ENCODE assay signal across 16 cellular contexts in the genomic region with DNA sequence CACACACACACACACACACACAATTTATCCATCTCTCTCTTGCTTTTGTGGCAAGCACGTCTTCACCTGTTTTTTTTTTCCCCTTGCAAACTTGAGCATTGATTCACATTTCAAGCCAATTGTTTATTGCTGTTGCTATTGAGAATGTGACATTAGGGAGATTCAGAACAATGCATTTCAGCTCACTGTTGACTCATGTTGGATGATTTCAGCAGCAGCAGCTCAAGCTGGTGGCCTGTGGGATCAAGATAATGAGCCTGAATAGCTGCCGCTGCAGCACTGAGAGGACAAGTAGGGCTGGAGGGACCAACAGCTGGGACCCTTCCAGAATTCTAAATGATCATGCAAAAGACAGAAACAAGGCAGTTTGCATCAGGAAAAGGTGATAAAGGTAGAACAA.
A peak's percentile ranks its signal among the peaks of the same experiment; 100 is the strongest.
DNase-seq lines count a peak whose midpoint lies in the region; ATAC-seq and TF ChIP-seq lines count a peak whose summit lies in the region.
"Had no signal": no experiment of that assay in that cellular context is flagged by ENCODE, and none has a peak within 500 bp of the region (broad histone marks: within the 10 kb centered on the region; RNA-seq: fewer than 3 reads in every experiment).

No MANE protein-coding gene starts in this region.

- TF ChIP-seq CTCF in GM23338 (conservative IDR thresholded peaks at IDR 0.05; ENCODE audit: low read depth in 2 of 2) (no peak), brain (conservative IDR thresholded peaks at IDR 0.05) (no peak)

- no peaks in the 10 kb centered on the region for H4K20me1 ChIP-seq in GM23338 (replicated peaks; ENCODE audit: insufficient read depth)

- H3K9me3 Mint-ChIP-seq in GM23338 (no peaks in the 10 kb centered on the region), brain (peaks cover 0 to 2% (median 0%) of the 10 kb centered on the region in 5 experiments)
- H3K9me3 Mint-ChIP-seq: activated T-helper 17 cell treated with anti-CD3 and anti-CD28 coated beads, Interleukin-2, amount 50 U/mL, for 72 hours; CD8-positive, alpha-beta T cell; central memory CD8-positive, alpha-beta T cell; memory B cell had no signal

- no peak overlapping the region for H3K4me3 ChIP-seq in GM23338
- H3K4me3 ChIP-seq: ovary, tibial nerve had no signal

- H3K27ac Mint-ChIP-seq in GM23338 (peak overlapping the region; percentile 7; the same call in 1 of the 2 replicates), brain (peak overlapping the region; percentile 12 to 94 (median 44))
- H3K27ac Mint-ChIP-seq: activated T-helper 17 cell treated with anti-CD3 and anti-CD28 coated beads, Interleukin-2, amount 50 U/mL, for 72 hours; CD8-positive, alpha-beta T cell; memory B cell; T-helper 17 cell had no signal

- no peak overlapping the region for H2AFZ ChIP-seq in GM23338

- H3K4me2 ChIP-seq in GM23338, result 0 out of 2 replicates have a peak overlapping the region, but pooled peaks have one; percentile 23

- peak; percentile 15 for DNase-seq in GM23338 (ENCODE audit: low spot score)
- DNase-seq in NCI-H146 (lab: John Stamatoyannopoulos, UW), result peak; percentile 51
- DNase-seq in myocyte (ENCODE audit: low read depth), result peak; percentile 13
- DNase-seq in KG1 (lab: John Stamatoyannopoulos, UW), result no peak
- DNase-seq: CD8-positive, alpha-beta T cell; NCI-H2029; ovary; T-helper 17 cell had no signal

- H3K27me3 Mint-ChIP-seq in GM23338 (ENCODE audit: insufficient read depth, low read depth, poor library complexity) (peaks cover 2% of the 10 kb centered on the region), brain (no peaks in the 10 kb centered on the region)
- H3K27me3 Mint-ChIP-seq: central memory CD8-positive, alpha-beta T cell; memory B cell had no signal

- H3K9me2 ChIP-seq in GM23338 (ENCODE audit: insufficient read depth), result no peaks in the 10 kb centered on the region

- peaks cover 29% of the 10 kb centered on the region for H3K4me1 Mint-ChIP-seq in GM23338
- peaks cover 38% of the 10 kb centered on the region for H3K4me1 Mint-ChIP-seq in brain

- H3K36me3 Mint-ChIP-seq in GM23338 (ENCODE audit: low read depth) (no peaks in the 10 kb centered on the region), brain (no peaks in the 10 kb centered on the region)
- H3K36me3 Mint-ChIP-seq: CD8-positive, alpha-beta T cell; memory B cell had no signal

- no peak overlapping the region for H3K27ac ChIP-seq in GM23338 (ENCODE audit: low read depth)
- H3K27ac ChIP-seq: ovary, tibial nerve had no signal

- H3K4me3 Mint-ChIP-seq in GM23338 (no peak overlapping the region), brain (peak overlapping the region in 3 of 5 experiments; percentile 3 to 16 (median 3))
- H3K4me3 Mint-ChIP-seq: activated T-helper 17 cell treated with anti-CD3 and anti-CD28 coated beads, Interleukin-2, amount 50 U/mL, for 72 hours; CD8-positive, alpha-beta T cell; central memory CD8-positive, alpha-beta T cell; memory B cell; T-helper 17 cell had no signal

- H3F3A ChIP-seq in GM23338 (replicated peaks; ENCODE audit: low read depth), result no peaks in the 10 kb centered on the region

- H3K27me3 ChIP-seq in GM23338 (ENCODE audit: insufficient read depth), result no peaks in the 10 kb centered on the region
- H3K27me3 ChIP-seq: ovary, tibial nerve had no signal

- H3K36me3 ChIP-seq in GM23338 (ENCODE audit: insufficient read depth), result no peaks in the 10 kb centered on the region
- H3K36me3 ChIP-seq: ovary, tibial nerve had no signal

- no peaks in the 10 kb centered on the region for H3K79me2 ChIP-seq in GM23338 (replicated peaks; ENCODE audit: insufficient read depth)

- peak; percentile 38 for ATAC-seq in GM23338
- ATAC-seq in GM18873 (IDR thresholded peaks at IDR 0.05; ENCODE audit: low FRiP score, unreplicated experiment), result no peak
- ATAC-seq in GM19452 (IDR thresholded peaks at IDR 0.05; ENCODE audit: unreplicated experiment), result no peak
- ATAC-seq: activated T-helper 17 cell treated with anti-CD3 and anti-CD28 coated beads, Interleukin-2, amount 50 U/mL, for 72 hours; CD8-positive, alpha-beta T cell; HepG2; T-helper 17 cell had no signal

- peaks cover 39% of the 10 kb centered on the region for H3K4me1 ChIP-seq in GM23338 (ENCODE audit: insufficient read depth)
- H3K4me1 ChIP-seq: tibial nerve had no signal

TF ChIP-seq in GM23338, 12 proteins besides CTCF, POLR2A, EP300 and RAD21 (continues in another document):
- TF ChIP-seq POLR2AphosphoS5 (IDR thresholded peaks at IDR 0.05; ENCODE audit: low read depth) (no peak), JUNB (IDR thresholded peaks at IDR 0.05; ENCODE audit: unreplicated experiment) (no peak), EZH2phosphoT487 (IDR thresholded peaks at IDR 0.05; ENCODE audit: unreplicated experiment) (no peak), NANOG (IDR thresholded peaks at IDR 0.05; ENCODE audit: borderline replicate concordance) (no peak), CREB1 (CRISPR knock-in tag; IDR thresholded peaks at IDR 0.05; ENCODE audit: low read depth) (no peak), ZNF331 (CRISPR knock-in tag; IDR thresholded peaks at IDR 0.05; ENCODE audit: low read depth) (no peak)
- TF ChIP-seq, protein P1, sequence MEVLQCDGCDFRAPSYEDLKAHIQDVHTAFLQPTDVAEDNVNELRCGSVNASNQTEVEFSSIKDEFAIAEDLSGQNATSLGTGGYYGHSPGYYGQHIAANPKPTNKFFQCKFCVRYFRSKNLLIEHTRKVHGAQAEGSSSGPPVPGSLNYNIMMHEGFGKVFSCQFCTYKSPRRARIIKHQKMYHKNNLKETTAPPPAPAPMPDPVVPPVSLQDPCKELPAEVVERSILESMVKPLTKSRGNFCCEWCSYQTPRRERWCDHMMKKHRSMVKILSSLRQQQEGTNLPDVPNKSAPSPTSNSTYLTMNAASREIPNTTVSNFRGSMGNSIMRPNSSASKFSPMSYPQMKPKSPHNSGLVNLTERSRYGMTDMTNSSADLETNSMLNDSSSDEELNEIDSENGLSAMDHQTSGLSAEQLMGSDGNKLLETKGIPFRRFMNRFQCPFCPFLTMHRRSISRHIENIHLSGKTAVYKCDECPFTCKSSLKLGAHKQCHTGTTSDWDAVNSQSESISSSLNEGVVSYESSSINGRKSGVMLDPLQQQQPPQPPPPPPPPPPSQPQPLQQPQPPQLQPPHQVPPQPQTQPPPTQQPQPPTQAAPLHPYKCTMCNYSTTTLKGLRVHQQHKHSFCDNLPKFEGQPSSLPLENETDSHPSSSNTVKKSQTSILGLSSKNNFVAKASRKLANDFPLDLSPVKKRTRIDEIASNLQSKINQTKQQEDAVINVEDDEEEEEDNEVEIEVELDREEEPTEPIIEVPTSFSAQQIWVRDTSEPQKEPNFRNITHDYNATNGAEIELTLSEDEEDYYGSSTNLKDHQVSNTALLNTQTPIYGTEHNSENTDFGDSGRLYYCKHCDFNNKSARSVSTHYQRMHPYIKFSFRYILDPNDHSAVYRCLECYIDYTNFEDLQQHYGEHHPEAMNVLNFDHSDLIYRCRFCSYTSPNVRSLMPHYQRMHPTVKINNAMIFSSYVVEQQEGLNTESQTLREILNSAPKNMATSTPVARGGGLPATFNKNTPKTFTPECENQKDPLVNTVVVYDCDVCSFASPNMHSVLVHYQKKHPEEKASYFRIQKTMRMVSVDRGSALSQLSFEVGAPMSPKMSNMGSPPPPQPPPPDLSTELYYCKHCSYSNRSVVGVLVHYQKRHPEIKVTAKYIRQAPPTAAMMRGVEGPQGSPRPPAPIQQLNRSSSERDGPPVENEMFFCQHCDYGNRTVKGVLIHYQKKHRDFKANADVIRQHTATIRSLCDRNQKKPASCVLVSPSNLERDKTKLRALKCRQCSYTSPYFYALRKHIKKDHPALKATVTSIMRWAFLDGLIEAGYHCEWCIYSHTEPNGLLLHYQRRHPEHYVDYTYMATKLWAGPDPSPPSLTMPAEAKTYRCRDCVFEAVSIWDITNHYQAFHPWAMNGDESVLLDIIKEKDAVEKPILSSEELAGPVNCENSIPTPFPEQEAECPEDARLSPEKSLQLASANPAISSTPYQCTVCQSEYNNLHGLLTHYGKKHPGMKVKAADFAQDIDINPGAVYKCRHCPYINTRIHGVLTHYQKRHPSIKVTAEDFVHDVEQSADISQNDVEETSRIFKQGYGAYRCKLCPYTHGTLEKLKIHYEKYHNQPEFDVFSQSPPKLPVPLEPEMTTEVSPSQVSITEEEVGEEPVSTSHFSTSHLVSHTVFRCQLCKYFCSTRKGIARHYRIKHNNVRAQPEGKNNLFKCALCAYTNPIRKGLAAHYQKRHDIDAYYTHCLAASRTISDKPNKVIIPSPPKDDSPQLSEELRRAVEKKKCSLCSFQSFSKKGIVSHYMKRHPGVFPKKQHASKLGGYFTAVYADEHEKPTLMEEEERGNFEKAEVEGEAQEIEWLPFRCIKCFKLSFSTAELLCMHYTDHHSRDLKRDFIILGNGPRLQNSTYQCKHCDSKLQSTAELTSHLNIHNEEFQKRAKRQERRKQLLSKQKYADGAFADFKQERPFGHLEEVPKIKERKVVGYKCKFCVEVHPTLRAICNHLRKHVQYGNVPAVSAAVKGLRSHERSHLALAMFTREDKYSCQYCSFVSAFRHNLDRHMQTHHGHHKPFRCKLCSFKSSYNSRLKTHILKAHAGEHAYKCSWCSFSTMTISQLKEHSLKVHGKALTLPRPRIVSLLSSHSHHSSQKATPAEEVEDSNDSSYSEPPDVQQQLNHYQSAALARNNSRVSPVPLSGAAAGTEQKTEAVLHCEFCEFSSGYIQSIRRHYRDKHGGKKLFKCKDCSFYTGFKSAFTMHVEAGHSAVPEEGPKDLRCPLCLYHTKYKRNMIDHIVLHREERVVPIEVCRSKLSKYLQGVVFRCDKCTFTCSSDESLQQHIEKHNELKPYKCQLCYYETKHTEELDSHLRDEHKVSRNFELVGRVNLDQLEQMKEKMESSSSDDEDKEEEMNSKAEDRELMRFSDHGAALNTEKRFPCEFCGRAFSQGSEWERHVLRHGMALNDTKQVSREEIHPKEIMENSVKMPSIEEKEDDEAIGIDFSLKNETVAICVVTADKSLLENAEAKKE (CRISPR knock-in tag; IDR thresholded peaks at IDR 0.05), result no peak
- TF ChIP-seq, protein P2, sequence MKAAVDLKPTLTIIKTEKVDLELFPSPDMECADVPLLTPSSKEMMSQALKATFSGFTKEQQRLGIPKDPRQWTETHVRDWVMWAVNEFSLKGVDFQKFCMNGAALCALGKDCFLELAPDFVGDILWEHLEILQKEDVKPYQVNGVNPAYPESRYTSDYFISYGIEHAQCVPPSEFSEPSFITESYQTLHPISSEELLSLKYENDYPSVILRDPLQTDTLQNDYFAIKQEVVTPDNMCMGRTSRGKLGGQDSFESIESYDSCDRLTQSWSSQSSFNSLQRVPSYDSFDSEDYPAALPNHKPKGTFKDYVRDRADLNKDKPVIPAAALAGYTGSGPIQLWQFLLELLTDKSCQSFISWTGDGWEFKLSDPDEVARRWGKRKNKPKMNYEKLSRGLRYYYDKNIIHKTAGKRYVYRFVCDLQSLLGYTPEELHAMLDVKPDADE (IDR thresholded peaks at IDR 0.05), result no peak
